In genomic region chr1:47124834-47125233, GRCh38 we compare ENCODE assay signal across 10 cellular contexts. TPM values are rescaled to one million over a fixed set of nuclear protein-coding genes. Genes with fewer than 3 reads are reported as not detected.
"Had no signal": no experiment of that assay in that cellular context is flagged by ENCODE, and none has a peak within 500 bp of the region (broad histone marks: within the 10 kb centered on the region; RNA-seq: fewer than 3 reads in every experiment).

No MANE protein-coding gene starts in this region.

RNA-seq across cellular contexts. Expression of gene CYP4A22, which starts 12.4 kb away (rescaled TPM):
- total RNA-seq: OCI-LY7, PC-3, PC-9, Right ventricle myocardium inferior, RPMI7951, SJCRH30, SJSA1, SK-MEL-5, T-cell had no signal
- polyA plus RNA-seq: SK-N-SH had no signal

RNA-seq across cellular contexts. Expression of gene CYP4Z1, which starts 57.8 kb away (rescaled TPM):
- total RNA-seq: OCI-LY7, PC-3, PC-9, RPMI7951, SJCRH30, SJSA1, SK-MEL-5, T-cell had no signal
- polyA plus RNA-seq: SK-N-SH had no signal
